Comparison of ENCODE assay signal across 9 cellular contexts in the genomic region with DNA sequence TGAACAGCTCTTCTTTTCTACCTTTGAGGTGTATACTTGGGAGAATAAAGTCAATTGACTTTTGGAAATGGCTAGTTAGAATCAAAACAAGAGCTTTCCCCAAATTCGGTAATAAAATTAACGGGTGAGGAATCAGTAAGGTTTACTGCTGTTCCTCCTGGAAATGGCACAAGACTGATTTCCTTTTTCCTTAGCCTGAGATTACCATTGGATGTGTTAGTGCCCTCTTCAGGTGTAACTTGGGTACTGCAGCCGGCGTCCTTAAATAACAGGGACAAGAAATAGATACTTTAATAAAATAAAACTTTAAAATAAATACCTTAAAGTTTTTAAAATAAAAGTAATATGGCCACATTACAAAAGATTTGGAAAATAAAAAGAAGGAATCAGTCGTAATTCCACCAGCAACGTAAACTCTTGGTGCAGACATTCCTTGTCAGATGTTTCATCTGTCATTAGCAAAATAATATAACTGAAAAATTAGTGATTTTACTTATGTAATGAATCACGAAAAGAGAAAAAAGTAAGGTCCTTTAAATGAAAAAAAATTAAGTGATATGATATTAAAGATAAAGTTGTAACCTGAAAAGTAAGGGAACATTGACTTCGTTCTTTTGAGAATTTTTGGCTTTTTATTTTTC. TPM values are rescaled to one million over a fixed set of nuclear protein-coding genes. Genes with fewer than 3 reads are reported as not detected.
DNase-seq lines count a peak whose midpoint lies in the region; ATAC-seq, FAIRE-seq and TF ChIP-seq lines count a peak whose summit lies in the region.
"Had no signal": no experiment of that assay in that cellular context is flagged by ENCODE, and none has a peak within 500 bp of the region (broad histone marks: within the 10 kb centered on the region; RNA-seq: fewer than 3 reads in every experiment).

No MANE protein-coding gene starts in this region.

- H2AFZ ChIP-seq in parathyroid adenoma = no peak overlapping the region

- H3K4me2 ChIP-seq in parathyroid adenoma (ENCODE audit: low read length) = no peak overlapping the region

- H3K79me2 ChIP-seq in parathyroid adenoma = peaks cover 4% of the 10 kb centered on the region

- FAIRE-seq in RCC 7860 (lab: Jason Lieb, UNC) = peak; percentile 75

- H3K9ac ChIP-seq in parathyroid adenoma = no peak overlapping the region

- 22 to 24% methylated on average over 8 of the region's 8 CpGs for whole genome bisulfite sequencing in upper lobe of left lung, 2 donors

- ATAC-seq in upper lobe of left lung (ENCODE audit: low FRiP score in 2 of 2) = peak in 1 of 2 donors; percentile 93
- ATAC-seq in GM19463 (IDR thresholded peaks at IDR 0.05; ENCODE audit: unreplicated experiment) = no peak
- ATAC-seq: activated naive CD4-positive, alpha-beta T cell treated with anti-CD3 and anti-CD28 coated beads, Interleukin-2, amount 50 U/mL, for 72 hours had no signal

- no peaks in the 10 kb centered on the region for H3K4me1 ChIP-seq in parathyroid adenoma
- peaks cover 0 to 9% (median 5%) of the 10 kb centered on the region in 4 donors for H3K4me1 ChIP-seq in upper lobe of left lung

- no peak for TF ChIP-seq EP300 in upper lobe of left lung (IDR thresholded peaks at IDR 0.05)

- DNase-seq in D341Med (ENCODE audit: low spot score) (peak; percentile 58), KG1 (lab: John Stamatoyannopoulos, UW) (peak; percentile 53), RCC 7860 (ENCODE audit: low spot score) (peak; percentile 60), activated T-helper 1 cell treated with Interleukin-2 at 50 U/mL for 16 hours (ENCODE audit: low read depth) (peak; percentile 28), fibroblast of the conjunctiva (ENCODE audit: low read depth) (peak; percentile 82), upper lobe of left lung (peak in 1 of 2 donors; percentile 65)

- TF ChIP-seq CTCF in parathyroid adenoma (IDR thresholded peaks at IDR 0.05) (peak; percentile 77), upper lobe of left lung (IDR thresholded peaks at IDR 0.05) (peak; percentile 76 to 99 (median 85))

- H3K36me3 ChIP-seq in parathyroid adenoma (ENCODE audit: control insufficient read depth, insufficient read depth, low read length) = no peaks in the 10 kb centered on the region
- H3K36me3 ChIP-seq in upper lobe of left lung = no peaks in the 10 kb centered on the region

- H3K27ac ChIP-seq in parathyroid adenoma = no peak overlapping the region
- peak overlapping the region in 2 of 4 donors; percentile 14 to 21 for H3K27ac ChIP-seq in upper lobe of left lung

- TF ChIP-seq POLR2A in upper lobe of left lung (IDR thresholded peaks at IDR 0.05) = no peak

- H3K27me3 ChIP-seq in parathyroid adenoma (ENCODE audit: control insufficient read depth, insufficient read depth, low read length) (no peaks in the 10 kb centered on the region), upper lobe of left lung (no peaks in the 10 kb centered on the region)

- H3K4me3 ChIP-seq in parathyroid adenoma (ENCODE audit: low read depth, low read length) (no peak overlapping the region), upper lobe of left lung (no peak overlapping the region)

- H3K9me3 ChIP-seq in parathyroid adenoma (ENCODE audit: control insufficient read depth, low read length) (no peaks in the 10 kb centered on the region), upper lobe of left lung (no peaks in the 10 kb centered on the region)

RNA-seq across cellular contexts. Expression of a gene that starts 29.7 kb away (rescaled TPM):
- 10 to 100 TPM in 3 of 6 donors, 1 to 10 TPM in 3; 6.1 to 13.1 (median 9.7) TPM for total RNA-seq in upper lobe of left lung

RNA-seq across cellular contexts. Expression of a gene that starts 57.5 kb away (rescaled TPM):
- 100 to 1,000 TPM in 4 of 6 donors, 10 to 100 TPM in 2; 41.9 to 153 (median 113) TPM for total RNA-seq in upper lobe of left lung
